ENCODE assay signal across 8 cellular contexts in genomic region chr9:127223810-127224177, GRCh38. TPM values are rescaled to one million over a fixed set of nuclear protein-coding genes. Genes with fewer than 3 reads are reported as not detected.
DNase-seq lines count a peak whose midpoint lies in the region; ATAC-seq and TF ChIP-seq lines count a peak whose summit lies in the region.

No MANE protein-coding gene starts in this region.

- TF ChIP-seq CTCF in left ventricle myocardium inferior (IDR thresholded peaks at IDR 0.05; ENCODE audit: borderline replicate concordance) (no peak), gastrocnemius medialis (IDR thresholded peaks at IDR 0.05 in 4 of 5, conservative IDR thresholded peaks at IDR 0.05 in 1 of 5) (no peak)

- H4K20me1 ChIP-seq in GM23248 (ENCODE audit: insufficient read depth), result no peaks in the 10 kb centered on the region

- no peaks in the 10 kb centered on the region for H3K36me3 Mint-ChIP-seq in T-helper 1 cell treated with Interleukin-12 subunit alpha and Interleukin-12 subunit beta and Interleukin-4 antibody, amounts not matched to agents 30 μg/mL and 1 μg/mL, for 36 hours (ENCODE audit: low read depth)

- no peak overlapping the region for H3K27ac Mint-ChIP-seq in T-helper 1 cell treated with Interleukin-12 subunit alpha and Interleukin-12 subunit beta and Interleukin-4 antibody, amounts not matched to agents 30 μg/mL and 1 μg/mL, for 36 hours

- 23 to 31% methylated on average over 7 to 8 of the region's 8 CpGs for WGBS in GM23248 (ENCODE audit: low coverage in 1 of 2, low lambda C conversion rate in 2 of 2, missing lambda C conversion rate in 2 of 2), 2 experiments

- peak overlapping the region; percentile 61; the same call in 1 of the 2 replicates for H3K4me3 ChIP-seq in GM23248
- peak overlapping the region; percentile 89 for H3K4me3 ChIP-seq in left ventricle myocardium inferior
- peak overlapping the region; percentile 72 to 97 (median 84) for H3K4me3 ChIP-seq in gastrocnemius medialis

- H3K9me3 ChIP-seq in GM23248 (ENCODE audit: low read depth) (no peaks in the 10 kb centered on the region), left ventricle myocardium inferior (replicated peaks) (no peaks in the 10 kb centered on the region), gastrocnemius medialis (no peaks in the 10 kb centered on the region)

- in situ Hi-C loops in GM23248 (cut with MboI) (no loop called here), gastrocnemius medialis (cut with MboI; ENCODE audit: low sequenced_read_pairs in 4 of 4) (no loop called here)

- H3K36me3 ChIP-seq in GM23248 (ENCODE audit: low read depth) (no peaks in the 10 kb centered on the region), left ventricle myocardium inferior (peaks cover 3% of the 10 kb centered on the region), gastrocnemius medialis (no peaks in the 10 kb centered on the region)

- peaks cover 16% of the 10 kb centered on the region for H3K4me1 Mint-ChIP-seq in T-helper 1 cell treated with Interleukin-12 subunit alpha and Interleukin-12 subunit beta and Interleukin-4 antibody, amounts not matched to agents 30 μg/mL and 1 μg/mL, for 36 hours (ENCODE audit: low read depth)

- peaks cover 33% of the 10 kb centered on the region for H3K27me3 ChIP-seq in GM23248 (replicated peaks; ENCODE audit: insufficient read depth)
- H3K27me3 ChIP-seq in left ventricle myocardium inferior (ENCODE audit: low read depth), result no peaks in the 10 kb centered on the region
- H3K27me3 ChIP-seq in gastrocnemius medialis, result no peaks in the 10 kb centered on the region

- no peak for TF ChIP-seq POLR2A in gastrocnemius medialis (IDR thresholded peaks at IDR 0.05)

- H3K27me3 Mint-ChIP-seq in T-helper 1 cell treated with Interleukin-12 subunit alpha and Interleukin-12 subunit beta and Interleukin-4 antibody, amounts not matched to agents 30 μg/mL and 1 μg/mL, for 36 hours (ENCODE audit: low read depth), result peaks cover 48% of the 10 kb centered on the region

- peak overlapping the region; percentile 90 for H3K4me3 Mint-ChIP-seq in T-helper 1 cell treated with Interleukin-12 subunit alpha and Interleukin-12 subunit beta and Interleukin-4 antibody, amounts not matched to agents 30 μg/mL and 1 μg/mL, for 36 hours

- intact Hi-C loops in left ventricle myocardium inferior (cut with micrococcal nuclease), result loop anchor here (10.0 kb wide), 1 partner anchor 81 kb away; no protein-coding TSS in a partner anchor
- intact Hi-C loops in gastrocnemius medialis (cut with DNase I; ENCODE audit: low total_unique reads), result loop anchor here (1.0 to 10.0 kb wide), 6 partner anchors 119 to 691 kb away; partner anchors contain the start of genes LRSAM1, RPL12, SLC2A8 and ST6GALNAC4

- no peak overlapping the region for H2AFZ ChIP-seq in GM23248

- ATAC-seq in gastrocnemius medialis, result peak in 1 of 2 donors; percentile 0
- no peak for ATAC-seq in GM18907 (IDR thresholded peaks at IDR 0.05; ENCODE audit: unreplicated experiment)

- no peaks in the 10 kb centered on the region for H3K79me2 ChIP-seq in GM23248 (ENCODE audit: insufficient read depth)

- no peaks in the 10 kb centered on the region for H3K9me2 ChIP-seq in GM23248 (ENCODE audit: insufficient read depth)

- H3K4me2 ChIP-seq in GM23248 (ENCODE audit: unreplicated experiment), result no peak overlapping the region

- no peaks in the 10 kb centered on the region for H3F3A ChIP-seq in GM23248 (ENCODE audit: insufficient read depth)

- H3K27ac ChIP-seq in GM23248 (no peak overlapping the region), left ventricle myocardium inferior (replicated peaks) (peak overlapping the region; percentile 89), gastrocnemius medialis (peak overlapping the region; percentile 81 to 97 (median 89))

- DNase-seq in GM23248 (no peak), left ventricle myocardium inferior (no peak), gastrocnemius medialis (no peak), NCI-H748 (lab: John Stamatoyannopoulos, UW; ENCODE audit: unreplicated experiment) (no peak), HK-2 (ENCODE audit: unreplicated experiment) (no peak)
- DNase-seq in activated CD8-positive, alpha-beta memory T cell treated with anti-CD3 and anti-CD28 coated beads, Interleukin-2, amount 50 U/mL, for 48 hours, result no peak

- H3K4me1 ChIP-seq in GM23248 (ENCODE audit: insufficient read depth) (no peaks in the 10 kb centered on the region), left ventricle myocardium inferior (peaks cover 23% of the 10 kb centered on the region), gastrocnemius medialis (peaks cover 0 to 10% of the 10 kb centered on the region in 2 donors)

- no peak overlapping the region for H3K9ac ChIP-seq in GM23248

- no peaks in the 10 kb centered on the region for H3K9me3 Mint-ChIP-seq in T-helper 1 cell treated with Interleukin-12 subunit alpha and Interleukin-12 subunit beta and Interleukin-4 antibody, amounts not matched to agents 30 μg/mL and 1 μg/mL, for 36 hours

RNA-seq across cellular contexts. Expression of gene GARNL3, which starts 40.8 kb away (rescaled TPM):
- total RNA-seq in GM23248 (2014; rRNA removed; shearing (Covaris generic)), result 0.13 and 0.43 TPM in 2 replicates
- polyA plus RNA-seq in GM23248 (2016; fragmentation: Nextera tagmentation; extraction: Ambion mirVana), result 0.22 and 1.3 TPM in 2 replicates
- total RNA-seq in left ventricle myocardium inferior (22.9 TPM), gastrocnemius medialis (1 to 10 TPM; 2.5 to 5.7 (median 3.0) TPM)
